In genomic region chr1:3771108-3772026, GRCh38 we compare ENCODE assay signal across 7 cellular contexts. TPM values are rescaled to one million over a fixed set of nuclear protein-coding genes. Genes with fewer than 3 reads are reported as not detected.
DNase-seq lines count a peak whose midpoint lies in the region; ATAC-seq lines count a peak whose summit lies in the region.

No MANE protein-coding gene starts in this region.

- no peaks in the 10 kb centered on the region for H3K36me3 Mint-ChIP-seq in activated T-helper 17 cell treated with anti-CD3 and anti-CD28 coated beads, Interleukin-2, amount 50 U/mL, for 72 hours (ENCODE audit: low read depth)
- no peaks in the 10 kb centered on the region for H3K36me3 Mint-ChIP-seq in stimulated activated memory B cell treated with anti-CD40 and anti-IgM and Interleukin-4, amounts not matched to agents 10 μg/mL and 1 μg/mL and 100 μg/mL, for 72 hours

- H3K4me1 Mint-ChIP-seq in activated T-helper 17 cell treated with anti-CD3 and anti-CD28 coated beads, Interleukin-2, amount 50 U/mL, for 72 hours = no peaks in the 10 kb centered on the region
- peaks cover 40% of the 10 kb centered on the region for H3K4me1 Mint-ChIP-seq in stimulated activated memory B cell treated with anti-CD40 and anti-IgM and Interleukin-4, amounts not matched to agents 10 μg/mL and 1 μg/mL and 100 μg/mL, for 72 hours

- H3K27ac ChIP-seq in HUES48 (ENCODE audit: low read depth, low read length) = no peak overlapping the region

- no peaks in the 10 kb centered on the region for H3K36me3 ChIP-seq in HUES48 (ENCODE audit: control insufficient read depth, insufficient read depth, low read length)
- peaks cover 2% of the 10 kb centered on the region for H3K36me3 ChIP-seq in iPS-15b (ENCODE audit: control insufficient read depth, insufficient read depth, low read length)

- H3K27ac Mint-ChIP-seq in activated T-helper 17 cell treated with anti-CD3 and anti-CD28 coated beads, Interleukin-2, amount 50 U/mL, for 72 hours = no peak overlapping the region
- H3K27ac Mint-ChIP-seq in stimulated activated memory B cell treated with anti-CD40 and anti-IgM and Interleukin-4, amounts not matched to agents 10 μg/mL and 1 μg/mL and 100 μg/mL, for 72 hours = peak overlapping the region; percentile 69

- H3K27me3 Mint-ChIP-seq in activated T-helper 17 cell treated with anti-CD3 and anti-CD28 coated beads, Interleukin-2, amount 50 U/mL, for 72 hours = no peaks in the 10 kb centered on the region
- H3K27me3 Mint-ChIP-seq in stimulated activated memory B cell treated with anti-CD40 and anti-IgM and Interleukin-4, amounts not matched to agents 10 μg/mL and 1 μg/mL and 100 μg/mL, for 72 hours = peaks cover 12% of the 10 kb centered on the region

- ATAC-seq in activated T-helper 17 cell treated with anti-CD3 and anti-CD28 coated beads, Interleukin-2, amount 50 U/mL, for 72 hours (replicated peaks) = no peak
- no peak for ATAC-seq in stimulated activated memory B cell treated with anti-CD40 and anti-IgM and Interleukin-4, amounts not matched to agents 10 μg/mL and 1 μg/mL and 100 μg/mL, for 72 hours
- ATAC-seq in GM18519 (IDR thresholded peaks at IDR 0.05; ENCODE audit: low FRiP score, unreplicated experiment) = no peak
- no peak for ATAC-seq in HG03095 (IDR thresholded peaks at IDR 0.05; ENCODE audit: unreplicated experiment)

- H3K9me3 ChIP-seq in HUES48 (ENCODE audit: control insufficient read depth, insufficient read depth, low read length) (no peaks in the 10 kb centered on the region; the same call in 1 of the 2 replicates), iPS-15b (ENCODE audit: control insufficient read depth, insufficient read depth, low read length) (no peaks in the 10 kb centered on the region)

- DNase-seq in LoVo (ENCODE audit: low spot score) = no peak

- peak overlapping the region; percentile 37; the same call in 1 of the 2 replicates for H3K9ac ChIP-seq in HUES48 (ENCODE audit: low read depth, low read length)
- H3K9ac ChIP-seq in iPS-15b (ENCODE audit: low read depth, low read length) = peak overlapping the region; percentile 65

- H3K4me1 ChIP-seq in HUES48 (ENCODE audit: control insufficient read depth, insufficient read depth, low read length) = peaks cover 6% of the 10 kb centered on the region; the same call in 1 of the 2 replicates
- H3K4me1 ChIP-seq in iPS-15b (ENCODE audit: control insufficient read depth, insufficient read depth, low read length) = peaks cover 5% of the 10 kb centered on the region

- no peaks in the 10 kb centered on the region for H3K9me3 Mint-ChIP-seq in activated T-helper 17 cell treated with anti-CD3 and anti-CD28 coated beads, Interleukin-2, amount 50 U/mL, for 72 hours
- no peaks in the 10 kb centered on the region for H3K9me3 Mint-ChIP-seq in stimulated activated memory B cell treated with anti-CD40 and anti-IgM and Interleukin-4, amounts not matched to agents 10 μg/mL and 1 μg/mL and 100 μg/mL, for 72 hours

- H3K4me3 ChIP-seq in HUES48 (ENCODE audit: low read depth, low read length) = peak overlapping the region; percentile 76
- H3K4me3 ChIP-seq in iPS-15b (ENCODE audit: low read depth, low read length) = peak overlapping the region; percentile 63

- peaks cover 3% of the 10 kb centered on the region; the same call in 1 of the 2 replicates for H3K27me3 ChIP-seq in HUES48 (ENCODE audit: control insufficient read depth, insufficient read depth, low read length)
- peaks cover 3% of the 10 kb centered on the region for H3K27me3 ChIP-seq in iPS-15b (ENCODE audit: control insufficient read depth, insufficient read depth, low read length)

- H3K4me3 Mint-ChIP-seq in activated T-helper 17 cell treated with anti-CD3 and anti-CD28 coated beads, Interleukin-2, amount 50 U/mL, for 72 hours = peak overlapping the region; percentile 76
- peak overlapping the region; percentile 80 for H3K4me3 Mint-ChIP-seq in stimulated activated memory B cell treated with anti-CD40 and anti-IgM and Interleukin-4, amounts not matched to agents 10 μg/mL and 1 μg/mL and 100 μg/mL, for 72 hours

RNA-seq across cellular contexts. Expression of gene SMIM1, which starts 1.2 kb away (rescaled TPM):
- 1 to 10 TPM; 1.5 to 2.8 TPM for total RNA-seq in activated T-helper 17 cell treated with anti-CD3 and anti-CD28 coated beads, Interleukin-2, amount 50 U/mL, for 72 hours

RNA-seq across cellular contexts. Expression of gene CCDC27, which starts 19.1 kb away (rescaled TPM):
- total RNA-seq in activated T-helper 17 cell treated with anti-CD3 and anti-CD28 coated beads, Interleukin-2, amount 50 U/mL, for 72 hours = not detected

RNA-seq across cellular contexts. Expression of gene LRRC47, which starts 24.9 kb away (rescaled TPM):
- 10 to 100 TPM; 26.4 to 35.9 TPM for total RNA-seq in activated T-helper 17 cell treated with anti-CD3 and anti-CD28 coated beads, Interleukin-2, amount 50 U/mL, for 72 hours
